8 cellular contexts compared by ENCODE assay signal in the genomic region with DNA sequence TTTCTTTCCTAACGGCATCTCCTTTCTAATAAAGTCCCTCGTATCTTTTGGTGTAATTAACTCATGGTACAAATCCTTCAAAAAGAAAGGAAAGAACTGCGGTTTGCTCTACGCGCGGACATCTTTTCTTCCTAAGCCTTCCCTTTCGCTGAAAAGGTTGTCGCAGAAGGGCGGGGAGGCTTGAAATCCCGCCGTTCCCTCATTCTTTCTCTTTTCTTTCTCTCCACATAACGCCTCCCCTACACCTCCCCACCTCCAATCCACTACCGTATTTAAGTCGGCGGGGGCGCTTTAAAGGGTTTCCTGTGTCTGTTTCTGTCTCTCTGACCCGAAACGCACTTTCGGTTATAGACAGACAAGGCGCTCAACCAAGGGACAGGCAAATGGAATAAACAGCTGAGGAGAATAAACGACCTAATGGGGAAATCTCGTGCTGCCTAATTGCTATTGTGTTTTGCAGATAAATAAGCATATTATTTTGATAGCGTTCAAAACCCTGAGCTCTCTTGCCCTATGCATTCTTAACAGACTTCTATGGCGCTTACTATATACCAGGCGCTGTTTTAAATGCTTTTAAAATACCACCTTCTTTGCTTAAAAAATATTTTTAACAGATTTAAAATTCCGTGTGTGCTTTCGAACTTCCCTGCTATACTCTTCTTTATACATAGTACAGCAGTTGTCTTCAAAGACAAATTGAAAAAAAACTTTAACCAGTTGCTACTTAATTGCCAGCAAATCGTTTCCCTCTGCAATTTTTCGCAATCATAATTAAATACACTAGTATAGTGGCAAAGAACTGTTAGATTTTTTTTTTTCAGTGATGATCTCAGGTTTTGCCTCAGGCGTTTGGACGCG. TPM values are rescaled to one million over a fixed set of nuclear protein-coding genes. Genes with fewer than 3 reads are reported as not detected.
DNase-seq lines count a peak whose midpoint lies in the region; ATAC-seq, FAIRE-seq and TF ChIP-seq lines count a peak whose summit lies in the region.

No MANE protein-coding gene starts in this region.

- H3K9me3 Mint-ChIP-seq in activated naive CD8-positive, alpha-beta T cell treated with anti-CD3 and anti-CD28 coated beads for 36 hours: no peaks in the 10 kb centered on the region

- H3K4me1 ChIP-seq in Peyer's patch: peaks cover 0 to 24% (median 10%) of the 10 kb centered on the region in 4 donors
- H3K4me1 ChIP-seq in right cardiac atrium (ENCODE audit: control insufficient read depth, insufficient read depth, low read length): no peaks in the 10 kb centered on the region
- peaks cover 4% of the 10 kb centered on the region for H3K4me1 ChIP-seq in prostate gland (replicated peaks)

- H3K27me3 Mint-ChIP-seq in activated naive CD8-positive, alpha-beta T cell treated with anti-CD3 and anti-CD28 coated beads for 36 hours: peaks cover 70% of the 10 kb centered on the region

- WGBS in right cardiac atrium: 3% methylated on average over 32 of the region's 32 CpGs
- WGBS in prostate gland: 16% methylated on average over 32 of the region's 32 CpGs

- peak overlapping the region; percentile 41 for H3K4me3 ChIP-seq in AG09309 (ENCODE audit: control insufficient read depth, low read depth, low read length)
- peak overlapping the region; percentile 59 to 73 (median 65) for H3K4me3 ChIP-seq in Peyer's patch
- H3K4me3 ChIP-seq in right cardiac atrium (ENCODE audit: low read length): peak overlapping the region; percentile 66
- H3K4me3 ChIP-seq in prostate gland: peak overlapping the region; percentile 60 to 63

- H3K4me1 Mint-ChIP-seq in activated naive CD8-positive, alpha-beta T cell treated with anti-CD3 and anti-CD28 coated beads for 36 hours: peaks cover 42% of the 10 kb centered on the region

- TF ChIP-seq POLR2A in Peyer's patch (IDR thresholded peaks at IDR 0.05) (peak in 1 of 2 donors; percentile 13), prostate gland (IDR thresholded peaks at IDR 0.05) (no peak)

- peak overlapping the region; percentile 85 for H3K4me3 Mint-ChIP-seq in activated naive CD8-positive, alpha-beta T cell treated with anti-CD3 and anti-CD28 coated beads for 36 hours

- ATAC-seq in GM19023 (IDR thresholded peaks at IDR 0.05; ENCODE audit: unreplicated experiment) (peak; percentile 42), HG03159 (IDR thresholded peaks at IDR 0.05; ENCODE audit: unreplicated experiment) (peak; percentile 60), right cardiac atrium (peak; percentile 28 to 34)

- H3K36me3 Mint-ChIP-seq in activated naive CD8-positive, alpha-beta T cell treated with anti-CD3 and anti-CD28 coated beads for 36 hours: no peaks in the 10 kb centered on the region

- peak overlapping the region in 3 of 4 donors; percentile 45 to 79 (median 64) for H3K27ac ChIP-seq in Peyer's patch
- H3K27ac ChIP-seq in right cardiac atrium (ENCODE audit: low read length): peak overlapping the region; percentile 69
- H3K27ac ChIP-seq in prostate gland: peak overlapping the region; percentile 73 to 82

- no peak for FAIRE-seq in urothelium cell line (lab: Jason Lieb, UNC)

- no peak for TF ChIP-seq CTCF in AG09309 (IDR thresholded peaks at IDR 0.05; ENCODE audit: control insufficient read depth, insufficient read depth, low read depth, low read length, missing control alignments)
- no peak for TF ChIP-seq CTCF in Peyer's patch (IDR thresholded peaks at IDR 0.05)
- TF ChIP-seq CTCF in prostate gland (IDR thresholded peaks at IDR 0.05): no peak

- H3K27ac Mint-ChIP-seq in activated naive CD8-positive, alpha-beta T cell treated with anti-CD3 and anti-CD28 coated beads for 36 hours: peak overlapping the region; percentile 71

- H3K36me3 ChIP-seq in Peyer's patch: no peaks in the 10 kb centered on the region
- H3K36me3 ChIP-seq in prostate gland: no peaks in the 10 kb centered on the region

- H3K9me3 ChIP-seq in Peyer's patch (peaks cover 0 to 8% (median 0%) of the 10 kb centered on the region in 4 donors), right cardiac atrium (ENCODE audit: control insufficient read depth, low read length) (no peaks in the 10 kb centered on the region), prostate gland (no peaks in the 10 kb centered on the region)

- no peak for DNase-seq in AG09309 (ENCODE audit: low read depth)
- DNase-seq in Peyer's patch: peak; percentile 48 to 87 (median 80)
- peak; percentile 73 for DNase-seq in activated naive CD8-positive, alpha-beta T cell treated with anti-CD3 and anti-CD28 coated beads for 36 hours
- DNase-seq in right cardiac atrium: peak; percentile 61 to 89 (median 83)
- peak; percentile 21 for DNase-seq in prostate gland (ENCODE audit: low spot score)
- DNase-seq in urothelium cell line (ENCODE audit: low spot score): no peak

- intact Hi-C loops in right cardiac atrium (cut with DNase I): loop anchor here in 1 of 4 donors (5.0 kb wide), 1 partner anchor 435 kb away; no protein-coding TSS in a partner anchor
- intact Hi-C loops in prostate gland (cut with DNase I): no loop called here

- H3K27me3 ChIP-seq in Peyer's patch: peaks cover 0 to 13% of the 10 kb centered on the region in 2 donors
- H3K27me3 ChIP-seq in right cardiac atrium (ENCODE audit: control insufficient read depth, insufficient read depth): no peaks in the 10 kb centered on the region
- H3K27me3 ChIP-seq in prostate gland (replicated peaks; ENCODE audit: insufficient read depth): no peaks in the 10 kb centered on the region

RNA-seq across cellular contexts. Expression of gene HEY2, which starts 2.5 kb away (rescaled TPM):
- total RNA-seq in Peyer's patch (1 to 10 TPM in 1 of 4 donors, under 1 TPM in 2, not detected in 1; 0.35 to 2.0 (median 0.40) TPM), right cardiac atrium (1 to 10 TPM; 2.6 to 6.0 (median 3.7) TPM), prostate gland (1 to 10 TPM; 1.0 to 5.3 TPM)
- not detected for total RNA-seq in activated naive CD8-positive, alpha-beta T cell treated with anti-CD3 and anti-CD28 coated beads for 36 hours
- 3.1 TPM for polyA plus RNA-seq in right cardiac atrium

RNA-seq across cellular contexts. Expression of gene NCOA7, which starts 43.8 kb away (rescaled TPM):
- 10 to 100 TPM; 15.4 to 80.9 (median 27.7) TPM for total RNA-seq in Peyer's patch
- total RNA-seq in activated naive CD8-positive, alpha-beta T cell treated with anti-CD3 and anti-CD28 coated beads for 36 hours: 10 to 100 TPM; 73.7 to 76.4 TPM
- 10 to 100 TPM; 12.6 to 18.6 (median 17.0) TPM for total RNA-seq in right cardiac atrium
- 5.9 TPM for polyA plus RNA-seq in right cardiac atrium
- 10 to 100 TPM; 15.5 to 15.6 TPM for total RNA-seq in prostate gland

Comparison
In these comparisons a context has a peak if more than half of its experiments do, and no peak if none do; other contexts are left out.
1. DNase-seq: peak in Peyer's patch (3 of 3), activated naive CD8-positive, alpha-beta T cell treated with anti-CD3 and anti-CD28 coated beads for 36 hours (single experiment), right cardiac atrium (3 of 3) and prostate gland (single experiment); none in AG09309 (single experiment) and urothelium cell line (single experiment).
2. Peak in every context shown above with its lines, with median percentiles within 50 percentile points of each other: H3K4me3 ChIP-seq, ATAC-seq and H3K27ac ChIP-seq.